ENCODE assay signal across 9 cellular contexts in the genomic region with DNA sequence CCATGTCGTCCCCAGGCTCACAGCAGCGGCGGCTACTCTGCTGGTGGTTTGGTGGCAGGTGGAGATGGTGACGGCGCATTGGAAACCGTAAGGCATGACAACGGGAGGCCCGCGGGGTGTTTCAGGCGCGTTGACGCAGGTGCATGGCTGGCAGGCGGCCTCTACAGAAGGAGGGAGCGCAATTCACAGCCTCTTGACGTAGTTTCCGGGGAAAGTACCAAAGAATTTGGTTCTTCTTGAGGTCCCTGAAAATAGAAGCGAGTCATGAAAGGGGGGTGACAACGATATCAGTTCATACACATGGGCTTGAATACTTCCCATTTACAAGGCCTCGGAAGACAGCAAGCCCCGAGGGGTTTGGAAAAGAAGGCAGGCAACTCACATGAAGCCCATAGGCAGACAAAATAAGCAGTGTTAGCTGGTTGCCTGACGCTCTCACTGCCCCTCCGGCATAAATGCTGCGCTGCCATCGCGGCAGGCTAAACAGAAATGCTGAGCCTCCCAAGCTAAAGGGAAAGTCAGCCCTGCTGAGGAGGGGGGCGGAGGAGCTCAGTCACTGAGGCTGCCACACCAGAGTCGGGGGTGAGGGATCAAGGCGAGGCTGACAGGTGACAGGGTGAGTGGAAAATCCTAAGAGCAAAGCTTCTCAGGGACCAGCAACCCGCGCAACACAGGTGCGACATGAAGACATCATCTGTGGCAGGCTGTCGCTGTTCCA. TPM values are rescaled to one million over a fixed set of nuclear protein-coding genes. Genes with fewer than 3 reads are reported as not detected.
DNase-seq lines count a peak whose midpoint lies in the region; ATAC-seq, FAIRE-seq and TF ChIP-seq lines count a peak whose summit lies in the region.
"Had no signal": no experiment of that assay in that cellular context is flagged by ENCODE, and none has a peak within 500 bp of the region (broad histone marks: within the 10 kb centered on the region; RNA-seq: fewer than 3 reads in every experiment).

No MANE protein-coding gene starts in this region.

- H3K4me3 Mint-ChIP-seq in activated T-cell treated with anti-CD3 and anti-CD28 coated beads, Interleukin-2, amount 50 U/mL, for 24 hours, result peak overlapping the region; percentile 56

- WGBS in heart left ventricle, 4 donors, result 48 to 67% (median 62%) methylated on average over 32 of the region's 32 CpGs

- peaks cover 0 to 9% (median 0%) of the 10 kb centered on the region in 9 donors for H3K27me3 ChIP-seq in heart left ventricle
- peaks cover 26% of the 10 kb centered on the region for H3K27me3 ChIP-seq in keratinocyte (ENCODE audit: control insufficient read depth, extremely low read depth, insufficient read depth, low read length)
- no peaks in the 10 kb centered on the region for H3K27me3 ChIP-seq in osteoblast (ENCODE audit: insufficient read depth, low read length)
- H3K27me3 ChIP-seq in vagina, result no peaks in the 10 kb centered on the region

- H3K4me3 ChIP-seq in heart left ventricle, result peak overlapping the region in 1 of 12 donors; percentile 23
- H3K4me3 ChIP-seq in keratinocyte (ENCODE audit: control insufficient read depth in 2 of 3, extremely low read depth in 1 of 3, insufficient read depth in 2 of 3, low read depth in 1 of 3, low read length in 3 of 3), result no peak overlapping the region
- no peak overlapping the region for H3K4me3 ChIP-seq in osteoblast (ENCODE audit: insufficient read depth, low read length)
- H3K4me3 ChIP-seq in vagina, result no peak overlapping the region

- no peaks in the 10 kb centered on the region for H3K9me3 ChIP-seq in heart left ventricle
- no peaks in the 10 kb centered on the region for H3K9me3 ChIP-seq in keratinocyte (ENCODE audit: control insufficient read depth, low read depth, low read length)
- no peaks in the 10 kb centered on the region for H3K9me3 ChIP-seq in osteoblast (ENCODE audit: low read depth, low read length)
- no peaks in the 10 kb centered on the region for H3K9me3 ChIP-seq in vagina

- H3K4me1 Mint-ChIP-seq in activated T-cell treated with anti-CD3 and anti-CD28 coated beads, Interleukin-2, amount 50 U/mL, for 24 hours (ENCODE audit: low read depth), result peaks cover 13% of the 10 kb centered on the region

- TF ChIP-seq CTCF in heart left ventricle (IDR thresholded peaks at IDR 0.05) (no peak), keratinocyte (optimal IDR thresholded peaks at IDR 0.05 in 1 of 3, IDR thresholded peaks at IDR 0.05 in 1 of 3, conservative IDR thresholded peaks at IDR 0.05 in 1 of 3; ENCODE audit: extremely low read depth in 1 of 3, insufficient read depth in 2 of 3, low read length in 3 of 3) (no peak), osteoblast (IDR thresholded peaks at IDR 0.05; ENCODE audit: extremely low read depth, low read depth, low read length) (no peak), vagina (IDR thresholded peaks at IDR 0.05) (no peak)

- no peaks in the 10 kb centered on the region for H3K9me1 ChIP-seq in keratinocyte (ENCODE audit: control insufficient read depth, extremely low read depth, insufficient read depth, low read length)

- peak overlapping the region; percentile 29 for H3K4me2 ChIP-seq in keratinocyte (ENCODE audit: control insufficient read depth, extremely low read depth, insufficient read depth, low read depth, low read length)
- H3K4me2 ChIP-seq in osteoblast (ENCODE audit: insufficient read depth, low read length), result no peak overlapping the region

- H3K27ac Mint-ChIP-seq in activated T-cell treated with anti-CD3 and anti-CD28 coated beads, Interleukin-2, amount 50 U/mL, for 24 hours, result peak overlapping the region; percentile 26

- H3K79me2 ChIP-seq in keratinocyte (ENCODE audit: control insufficient read depth, insufficient read depth, low read length) (no peaks in the 10 kb centered on the region), osteoblast (ENCODE audit: insufficient read depth, low read length) (no peaks in the 10 kb centered on the region)

- H3K4me1 ChIP-seq in heart left ventricle (peaks cover 0 to 22% (median 5%) of the 10 kb centered on the region in 12 donors), keratinocyte (ENCODE audit: control insufficient read depth, extremely low read depth, insufficient read depth, low read length) (peaks cover 6% of the 10 kb centered on the region), osteoblast (ENCODE audit: insufficient read depth, low read length) (peaks cover 6% of the 10 kb centered on the region), vagina (no peaks in the 10 kb centered on the region)

- no peaks in the 10 kb centered on the region for H4K20me1 ChIP-seq in keratinocyte (ENCODE audit: control insufficient read depth, extremely low read depth, insufficient read depth, low read length)
- no peaks in the 10 kb centered on the region for H4K20me1 ChIP-seq in osteoblast (ENCODE audit: insufficient read depth, low read length)

- H3K27ac ChIP-seq in heart left ventricle, result peak overlapping the region in 8 of 12 donors; percentile 3 to 88 (median 42)
- no peak overlapping the region for H3K27ac ChIP-seq in keratinocyte (ENCODE audit: control insufficient read depth, insufficient read depth, low read length)
- no peak overlapping the region for H3K27ac ChIP-seq in osteoblast (ENCODE audit: low read depth, low read length)
- no peak overlapping the region for H3K27ac ChIP-seq in vagina

- H3K27me3 Mint-ChIP-seq in activated T-cell treated with anti-CD3 and anti-CD28 coated beads, Interleukin-2, amount 50 U/mL, for 24 hours, result peaks cover 77% of the 10 kb centered on the region

- H3K9me3 Mint-ChIP-seq in activated T-cell treated with anti-CD3 and anti-CD28 coated beads, Interleukin-2, amount 50 U/mL, for 24 hours, result no peaks in the 10 kb centered on the region

- dilution Hi-C loops in keratinocyte (cut with MboI; ENCODE audit: extremely low pct_ligation_motif_present, low sequenced_read_pairs), result no loop called here

- H3K36me3 ChIP-seq in heart left ventricle, result peaks cover 0 to 40% (median 12%) of the 10 kb centered on the region in 9 donors
- no peaks in the 10 kb centered on the region for H3K36me3 ChIP-seq in keratinocyte (ENCODE audit: control insufficient read depth in 2 of 2, extremely low read depth in 1 of 2, insufficient read depth in 2 of 2, low read length in 2 of 2)
- peaks cover 2% of the 10 kb centered on the region for H3K36me3 ChIP-seq in osteoblast (ENCODE audit: insufficient read depth, low read length)
- no peaks in the 10 kb centered on the region for H3K36me3 ChIP-seq in vagina

- peak in 3 of 4 donors; percentile 36 to 64 (median 40) for ATAC-seq in heart left ventricle
- ATAC-seq in left cardiac atrium, result no peak
- peak; percentile 97 for ATAC-seq in HG03520 (IDR thresholded peaks at IDR 0.05; ENCODE audit: unreplicated experiment)

- no peak overlapping the region for H2AFZ ChIP-seq in keratinocyte (ENCODE audit: control insufficient read depth, low read length)
- no peak overlapping the region for H2AFZ ChIP-seq in osteoblast (ENCODE audit: low read length)

- intact Hi-C loops in heart left ventricle (cut with DNase I) (loop anchor here in 1 of 10 donors (5.0 kb wide), 1 partner anchor 50 kb away; a partner anchor contains a TSS), left cardiac atrium (cut with DNase I) (no loop called here), vagina (cut with DNase I) (loop anchor here (10.0 kb wide), 1 partner anchor 193 kb away; a partner anchor contains a TSS)

- TF ChIP-seq POLR2A in heart left ventricle (IDR thresholded peaks at IDR 0.05), result no peak
- TF ChIP-seq POLR2A in vagina (IDR thresholded peaks at IDR 0.05), result no peak

- H3K36me3 Mint-ChIP-seq in activated T-cell treated with anti-CD3 and anti-CD28 coated beads, Interleukin-2, amount 50 U/mL, for 24 hours (ENCODE audit: low read depth), result no peaks in the 10 kb centered on the region

- H3K9ac ChIP-seq in keratinocyte (ENCODE audit: control insufficient read depth, extremely low read depth, insufficient read depth, low read length), result no peak overlapping the region

- no peak for FAIRE-seq in keratinocyte (lab: Jason Lieb, UNC)
- FAIRE-seq: bronchial epithelial cell had no signal

- peak in 2 of 5 donors; percentile 31 to 84 for DNase-seq in heart left ventricle
- no peak for DNase-seq in left cardiac atrium
- DNase-seq in activated T-cell treated with anti-CD3 and anti-CD28 coated beads, Interleukin-2, amount 50 U/mL, for 24 hours, result peak; percentile 76
- no peak for DNase-seq in keratinocyte (ENCODE audit: low read depth, low spot score)
- DNase-seq in stimulated activated CD8-positive, alpha-beta memory T cell treated with anti-CD3 and anti-CD28 coated beads, Interleukin-7, amount 100 ng/mL, for 48 hours (ENCODE audit: extremely low read depth in 1 of 2, low read depth in 1 of 2), result peak; percentile 24 to 80
- DNase-seq in osteoblast (ENCODE audit: insufficient read length, low spot score, missing footprints), result no peak
- no peak for DNase-seq in vagina (ENCODE audit: extremely low spot score in 2 of 2)

RNA-seq across cellular contexts. Expression of a gene that starts 52.3 kb away (rescaled TPM):
- total RNA-seq in heart left ventricle, result 1,000 to 10,000 TPM in 1 of 9 donors, 100 to 1,000 TPM in 8; 111 to 1,156 (median 246) TPM
- 100 to 1,000 TPM; 187 to 367 TPM for polyA plus RNA-seq in heart left ventricle
- total RNA-seq in left cardiac atrium, result 100 to 1,000 TPM; 319 to 692 TPM
- 0.08 TPM in 1 of 3 replicates, not detected in the others for polyA plus RNA-seq in keratinocyte
- polyA plus RNA-seq in keratinocyte (2011; ENCODE audit: low read depth), result 0.24 TPM
- not detected in 2 replicates for polyA plus RNA-seq in keratinocyte (2011; cell fraction: cytosol; rRNA removed)
- 0.03 TPM in 1 of 2 replicates, not detected in the other for polyA plus RNA-seq in keratinocyte (2011; cell fraction: nucleus; rRNA removed)
- polyA plus RNA-seq in keratinocyte (2012; ENCODE audit: low replicate concordance), result 0.41 TPM in 1 of 2 replicates, not detected in the other
- polyA minus RNA-seq in keratinocyte, result not detected in 3 replicates
- not detected for polyA minus RNA-seq in keratinocyte (2011; cell fraction: cytosol; rRNA and poly(A)+ RNA removed)
- not detected in 2 replicates for polyA minus RNA-seq in keratinocyte (2011; cell fraction: nucleus; rRNA and poly(A)+ RNA removed)
- total RNA-seq in osteoblast, result 1.8 and 2.2 TPM in 2 replicates
- total RNA-seq in vagina, result 148 TPM

Comparison
In these comparisons a context has a peak if more than half of its experiments do, and no peak if none do; other contexts are left out.
1. ATAC-seq: peak in heart left ventricle (3 of 4) and HG03520 (single experiment); none in left cardiac atrium (0 of 2).
2. DNase-seq: peak in activated T-cell treated with anti-CD3 and anti-CD28 coated beads, Interleukin-2, amount 50 U/mL, for 24 hours (single experiment) and stimulated activated CD8-positive, alpha-beta memory T cell treated with anti-CD3 and anti-CD28 coated beads, Interleukin-7, amount 100 ng/mL, for 48 hours (2 of 2); none in left cardiac atrium (single experiment), keratinocyte (single experiment), osteoblast (single experiment) and vagina (0 of 2).
3. H3K27ac ChIP-seq: peak in heart left ventricle (8 of 12); none in keratinocyte (single experiment), osteoblast (single experiment) and vagina (single experiment).
4. RNA of a gene that starts 52.3 kb away (total RNA-seq): 319 to 692 TPM in left cardiac atrium, 111 to 1,156 TPM in heart left ventricle and 148 TPM in vagina (single experiment); 1.8 to 2.2 TPM in osteoblast; every median in the first group is over 10 times any median in the second.